Comparison of ENCODE assay signal across 9 cellular contexts in genomic region chrX:55008571-55009358, GRCh38. TPM values are rescaled to one million over a fixed set of nuclear protein-coding genes. Genes with fewer than 3 reads are reported as not detected.
DNase-seq lines count a peak whose midpoint lies in the region; ATAC-seq, FAIRE-seq and TF ChIP-seq lines count a peak whose summit lies in the region.
"Had no signal": no experiment of that assay in that cellular context is flagged by ENCODE, and none has a peak within 500 bp of the region (broad histone marks: within the 10 kb centered on the region; RNA-seq: fewer than 3 reads in every experiment).

No MANE protein-coding gene starts in this region.

- H3K79me2 ChIP-seq in MM.1S (ENCODE audit: low read length), result no peaks in the 10 kb centered on the region

- H3K4me1 ChIP-seq in psoas muscle (peaks cover 5% of the 10 kb centered on the region), MM.1S (ENCODE audit: low read length) (no peaks in the 10 kb centered on the region)

- H3K36me3 ChIP-seq in psoas muscle (ENCODE audit: insufficient read depth in 1 of 2, low read depth in 1 of 2), result peaks cover 3 to 22% of the 10 kb centered on the region in 2 donors
- H3K36me3 ChIP-seq in MM.1S (replicated peaks; ENCODE audit: insufficient read depth, low read length), result no peaks in the 10 kb centered on the region

- H3K27me3 ChIP-seq in psoas muscle (ENCODE audit: insufficient read depth in 3 of 3, low read length in 2 of 3), result peaks cover 0 to 3% (median 0%) of the 10 kb centered on the region in 3 donors
- no peaks in the 10 kb centered on the region for H3K27me3 ChIP-seq in MM.1S (replicated peaks; ENCODE audit: insufficient read depth, low read length)

- peak; percentile 9 for FAIRE-seq in GM12892 (lab: Jason Lieb, UNC)

- in situ Hi-C loops in G401 (cut with HindIII; ENCODE audit: low sequenced_read_pairs), result no loop called here

- TF ChIP-seq CTCF in psoas muscle (IDR thresholded peaks at IDR 0.05), result no peak
- no peak for TF ChIP-seq CTCF in MM.1S (IDR thresholded peaks at IDR 0.05; ENCODE audit: low read length)

- H3K4me2 ChIP-seq in MM.1S (ENCODE audit: low read depth, low read length), result no peak overlapping the region

- H4K20me1 ChIP-seq in MM.1S (ENCODE audit: insufficient read depth, low read length), result no peaks in the 10 kb centered on the region

- H2AFZ ChIP-seq in MM.1S (ENCODE audit: low read length), result no peak overlapping the region

- H3K9ac ChIP-seq in MM.1S (ENCODE audit: low read length), result no peak overlapping the region

- 45 to 50% (median 48%) methylated on average over 9 of the region's 9 CpGs for WGBS in psoas muscle, 3 donors

- no peaks in the 10 kb centered on the region for H3K9me3 ChIP-seq in psoas muscle
- no peaks in the 10 kb centered on the region for H3K9me3 ChIP-seq in MM.1S (replicated peaks; ENCODE audit: insufficient read depth, low read length)

- no peaks in the 10 kb centered on the region for H3K9me2 ChIP-seq in MM.1S (replicated peaks; ENCODE audit: insufficient read depth, low read length)

- H3F3A ChIP-seq in MM.1S (ENCODE audit: insufficient read depth, low read length), result no peaks in the 10 kb centered on the region

- intact Hi-C loops in psoas muscle (cut with DNase I), result loop anchor here in 1 of 2 donors (10.0 kb wide), 1 partner anchor 364 kb away; no protein-coding TSS in a partner anchor

- ATAC-seq in psoas muscle, result peak; percentile 85 to 95 (median 89)

- no peak for DNase-seq in GM12892 (ENCODE audit: insufficient read length)
- peak; percentile 73 for DNase-seq in NCI-H226
- no peak for DNase-seq in epithelial cell of prostate (ENCODE audit: low read depth, low spot score)
- peak in 1 of 2 donors; percentile 39 for DNase-seq in psoas muscle
- DNase-seq in MM.1S, result no peak
- no peak for DNase-seq in G401 (ENCODE audit: low spot score)
- DNase-seq in 8988T, result no peak
- no peak for DNase-seq in HuH-7 (ENCODE audit: low spot score)
- DNase-seq: NCI-H1417 had no signal

- no peak overlapping the region for H3K4me3 ChIP-seq in psoas muscle
- H3K4me3 ChIP-seq in MM.1S (ENCODE audit: low read length), result no peak overlapping the region

- H3K27ac ChIP-seq in epithelial cell of prostate (peak overlapping the region; percentile 94), psoas muscle (peak overlapping the region; percentile 74), MM.1S (ENCODE audit: low read length) (no peak overlapping the region)

- TF ChIP-seq POLR2A in GM12892 (IDR thresholded peaks at IDR 0.05; ENCODE audit: low read depth, low read length), result no peak

RNA-seq across cellular contexts. Expression of gene APEX2, which starts 8.6 kb away (rescaled TPM):
- 18.5 TPM for polyA plus RNA-seq in GM12892 (2012; ENCODE audit: missing spikeins)
- total RNA-seq in psoas muscle, result 10 to 100 TPM in 2 of 4 donors, 1 to 10 TPM in 2; 6.9 to 14.9 (median 10.0) TPM
- polyA plus RNA-seq in psoas muscle, result 10 to 100 TPM in 2 of 3 donors, 1 to 10 TPM in 1; 6.7 to 15.1 (median 10.9) TPM
- 8.3 and 10.7 TPM in 2 replicates for total RNA-seq in G401 (2014; rRNA removed; shearing (Covaris generic))

RNA-seq across cellular contexts. Expression of gene PFKFB1, which starts 14.8 kb away (rescaled TPM):
- 0.25 TPM for polyA plus RNA-seq in GM12892 (2012; ENCODE audit: missing spikeins)
- total RNA-seq in psoas muscle, result 10 to 100 TPM; 10.3 to 21.8 (median 21.3) TPM
- 10 to 100 TPM in 1 of 3 donors, 1 to 10 TPM in 2; 1.4 to 15.9 (median 7.5) TPM for polyA plus RNA-seq in psoas muscle
- total RNA-seq in G401 (2014; rRNA removed; shearing (Covaris generic)), result 0.14 and 0.55 TPM in 2 replicates

RNA-seq across cellular contexts. Expression of gene ALAS2, which starts 22.0 kb away (rescaled TPM):
- 0.38 TPM for polyA plus RNA-seq in GM12892 (2012; ENCODE audit: missing spikeins)
- total RNA-seq in psoas muscle, result 1 to 10 TPM in 2 of 4 donors, under 1 TPM in 1, not detected in 1; 0.62 to 8.1 (median 6.0) TPM
- polyA plus RNA-seq in psoas muscle, result under 1 TPM in 1 of 3 donors, not detected in 2; 0.03 TPM
- not detected in 2 replicates for total RNA-seq in G401 (2014; rRNA removed; shearing (Covaris generic))
